In the genomic region with DNA sequence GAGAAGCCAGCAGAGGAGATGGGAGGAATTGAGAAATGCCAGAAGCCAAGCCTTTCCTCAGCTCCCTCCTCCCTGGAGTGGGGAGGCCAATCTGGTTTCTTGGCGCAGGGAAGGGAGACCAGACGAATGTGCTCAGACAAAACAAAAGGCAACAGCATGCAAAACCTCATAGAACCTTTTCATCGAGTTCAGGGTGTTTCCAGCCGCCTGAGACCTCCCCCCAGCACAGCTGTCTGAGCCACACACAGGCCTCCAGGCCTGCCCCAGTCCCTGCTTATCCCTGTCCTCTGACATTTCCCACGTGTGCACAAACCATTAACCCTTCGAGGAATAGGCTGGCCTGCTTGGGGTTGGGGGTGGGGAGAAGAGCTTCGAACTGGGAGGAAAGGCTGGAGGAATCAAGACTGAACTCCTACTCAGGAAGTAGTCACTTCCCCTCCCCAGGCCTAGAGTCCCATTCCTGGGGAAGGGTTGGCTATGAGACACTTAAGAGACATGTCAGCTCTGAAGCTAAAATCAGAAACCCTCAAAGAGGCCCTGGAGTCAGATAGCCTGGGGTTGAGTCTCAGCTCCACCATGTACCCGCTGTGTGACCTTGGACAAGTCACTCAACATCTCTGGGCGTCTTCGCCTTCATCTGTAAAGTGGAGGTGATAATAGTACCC, we compare ENCODE assay signal across 9 cellular contexts. TPM values are rescaled to one million over a fixed set of nuclear protein-coding genes. Genes with fewer than 3 reads are reported as not detected.
A peak's percentile ranks its signal among the peaks of the same experiment; 100 is the strongest.
DNase-seq lines count a peak whose midpoint lies in the region; TF ChIP-seq lines count a peak whose summit lies in the region.
"Had no signal": no experiment of that assay in that cellular context is flagged by ENCODE, and none has a peak within 500 bp of the region (broad histone marks: within the 10 kb centered on the region; RNA-seq: fewer than 3 reads in every experiment).

No MANE protein-coding gene starts in this region.

- H3K4me3 ChIP-seq in choroid plexus epithelial cell (ENCODE audit: low read depth, low read length): peak overlapping the region; percentile 28

- H3K4me3 Mint-ChIP-seq in HFFc6 (peak overlapping the region; percentile 99), type B pancreatic cell (peak overlapping the region; percentile 88)

- H3K27ac Mint-ChIP-seq in HFFc6: peak overlapping the region; percentile 99
- peak overlapping the region; percentile 90 for H3K27ac Mint-ChIP-seq in type B pancreatic cell

- H3K9me3 Mint-ChIP-seq in HFFc6 (no peaks in the 10 kb centered on the region), type B pancreatic cell (no peaks in the 10 kb centered on the region)

- TF ChIP-seq POLR2A in erythroblast (IDR thresholded peaks at IDR 0.05; ENCODE audit: low read length): no peak

- peaks cover 85% of the 10 kb centered on the region for H3K4me1 Mint-ChIP-seq in HFFc6 (ENCODE audit: low read depth)
- H3K4me1 Mint-ChIP-seq in type B pancreatic cell (ENCODE audit: unreplicated experiment): peaks cover 54% of the 10 kb centered on the region

- peaks cover 84% of the 10 kb centered on the region for H3K36me3 Mint-ChIP-seq in HFFc6 (ENCODE audit: low read depth)
- H3K36me3 Mint-ChIP-seq in type B pancreatic cell: peaks cover 57% of the 10 kb centered on the region

- peak; percentile 86 for DNase-seq in HFFc6
- DNase-seq in choroid plexus epithelial cell (ENCODE audit: low read depth): peak; percentile 91
- DNase-seq in left kidney (ENCODE audit: low read depth, low spot score): peak; percentile 77
- DNase-seq in type B pancreatic cell (ENCODE audit: extremely low spot score, unreplicated experiment): no peak
- DNase-seq in erythroblast (lab: John Stamatoyannopoulos, UW): no peak
- no peak for DNase-seq in NCI-H510A (lab: John Stamatoyannopoulos, UW)
- DNase-seq in cerebellar cortex (ENCODE audit: low spot score): no peak
- DNase-seq: KG1, NCI-H510A treated with DMSO at 0.1 percent for 48 hours had no signal

- H3K27me3 Mint-ChIP-seq in HFFc6 (ENCODE audit: insufficient read depth) (peaks cover 32% of the 10 kb centered on the region), type B pancreatic cell (peaks cover 62% of the 10 kb centered on the region)

- TF ChIP-seq CTCF in HFFc6 (IDR thresholded peaks at IDR 0.05): no peak
- no peak for TF ChIP-seq CTCF in choroid plexus epithelial cell (conservative IDR thresholded peaks at IDR 0.05; ENCODE audit: low read depth, low read length)
- no peak for TF ChIP-seq CTCF in type B pancreatic cell (conservative IDR thresholded peaks at IDR 0.05)

RNA-seq across cellular contexts. Expression of a gene that starts 10.7 kb away (rescaled TPM):
- total RNA-seq in HFFc6 (2021; fragmentation: NEBNext Ultra II Directional; extraction: Animal tissue kit (Norgen Biotek cat#: 25700)): 100 to 1,000 TPM; 108 to 145 (median 127) TPM
- total RNA-seq in type B pancreatic cell (ENCODE audit: low replicate concordance): 102 and 130 TPM in 2 replicates

Comparison
In these comparisons a context has a peak if more than half of its experiments do, and no peak if none do; other contexts are left out.
1. DNase-seq: peak in HFFc6 (single experiment), choroid plexus epithelial cell (single experiment) and left kidney (single experiment); none in type B pancreatic cell (single experiment), erythroblast (0 of 2), NCI-H510A (single experiment) and cerebellar cortex (single experiment).